Comparison of ENCODE assay signal across 23 cellular contexts in genomic region chr17:36731091-36731490, GRCh38.
DNase-seq lines count a peak whose midpoint lies in the region; ATAC-seq and TF ChIP-seq lines count a peak whose summit lies in the region.
"Had no signal": no experiment of that assay in that cellular context is flagged by ENCODE, and none has a peak within 500 bp of the region (broad histone marks: within the 10 kb centered on the region; RNA-seq: fewer than 3 reads in every experiment).

No MANE protein-coding gene starts in this region.

- H3K4me3 ChIP-seq in transverse colon (no peak overlapping the region), right lobe of liver (no peak overlapping the region)
- H3K4me3 ChIP-seq: adrenal gland, cardiac muscle cell, HAP-1, K562, left lung, Peyer's patch, right atrium auricular region, thoracic aorta had no signal

- H3K9me3 ChIP-seq in transverse colon (no peaks in the 10 kb centered on the region), right lobe of liver (no peaks in the 10 kb centered on the region)
- H3K9me3 ChIP-seq: adrenal gland, HAP-1, left lung, Peyer's patch, right atrium auricular region, thoracic aorta had no signal

- intact Hi-C loops in transverse colon (cut with DNase I; ENCODE audit: low total_unique reads) (no loop called here), right lobe of liver (cut with DNase I) (no loop called here)

- TF ChIP-seq POLR2A in transverse colon (IDR thresholded peaks at IDR 0.05) (no peak), right lobe of liver (IDR thresholded peaks at IDR 0.05) (no peak)

- TF ChIP-seq EP300 in transverse colon (IDR thresholded peaks at IDR 0.05; ENCODE audit: low read depth): no peak

- WGBS in transverse colon (ENCODE audit: low coverage in 1 of 2), 2 donors: 54% methylated on average over 4 of the region's 4 CpGs; no CpG with 5 or more reads in 1 of the 2 donors
- WGBS in right lobe of liver (ENCODE audit: insufficient coverage, low coverage, low lambda C conversion rate, missing lambda C conversion rate): 82% methylated on average over 2 of the region's 4 CpGs

- H3K4me1 ChIP-seq in transverse colon: no peaks in the 10 kb centered on the region
- no peaks in the 10 kb centered on the region for H3K4me1 ChIP-seq in right lobe of liver
- H3K4me1 ChIP-seq: adrenal gland, left lung, Peyer's patch, right atrium auricular region had no signal

- H3K27me3 ChIP-seq in transverse colon (peaks cover 34% of the 10 kb centered on the region), right lobe of liver (peaks cover 0 to 8% of the 10 kb centered on the region in 2 donors)
- H3K27me3 ChIP-seq: cardiac muscle cell, Peyer's patch had no signal

- H3K27ac ChIP-seq in transverse colon (no peak overlapping the region), right lobe of liver (no peak overlapping the region)
- H3K27ac ChIP-seq: adrenal gland, cardiac muscle cell, left lung, Peyer's patch, right atrium auricular region, thoracic aorta had no signal

- TF ChIP-seq CTCF in transverse colon (IDR thresholded peaks at IDR 0.05) (no peak), right lobe of liver (IDR thresholded peaks at IDR 0.05) (no peak)

- ATAC-seq in right lobe of liver: no peak
- no peak for ATAC-seq in GM21390 (IDR thresholded peaks at IDR 0.05; ENCODE audit: unreplicated experiment)
- ATAC-seq: K562; left lung; stimulated activated memory B cell treated with anti-CD40 and anti-IgM and Interleukin-4, amounts not matched to agents 10 μg/mL and 1 μg/mL and 100 μg/mL, for 72 hours had no signal

- H3K36me3 ChIP-seq in transverse colon (no peaks in the 10 kb centered on the region), right lobe of liver (no peaks in the 10 kb centered on the region)
- H3K36me3 ChIP-seq: adrenal gland, cardiac muscle cell, HAP-1, left lung, Peyer's patch, right atrium auricular region, thoracic aorta had no signal

- peak; percentile 82 for DNase-seq in NCI-H748 (lab: John Stamatoyannopoulos, UW; ENCODE audit: unreplicated experiment)
- no peak for DNase-seq in NCI-H748 treated with DMSO at 0.1 percent for 48 hours (lab: John Stamatoyannopoulos, UW)
- DNase-seq in NCI-H2029 (lab: John Stamatoyannopoulos, UW): peak; percentile 95
- peak; percentile 67 for DNase-seq in RPMI8226
- DNase-seq in transverse colon: peak; percentile 45
- no peak for DNase-seq in right lobe of liver
- no peak for DNase-seq in GF-D8 (lab: John Stamatoyannopoulos, UW)
- DNase-seq: activated CD4-positive, alpha-beta T cell treated with anti-CD3 and anti-CD28 coated beads, Interleukin-2, amount 10 ng/mL, durations not matched to agents 24 days and 14 days; activated effector memory CD4-positive, alpha-beta T cell treated with Interleukin-2 at 50 U/mL for 16 hours; adrenal gland; C1 segment of cervical spinal cord; erythroblast; left lung; NCI-H526 treated with DMSO at 0.1 percent for 48 hours; nucleus accumbens; Peyer's patch had no signal

- in situ Hi-C loops in transverse colon (cut with MboI; ENCODE audit: low pct_ligation_motif_present in 1 of 4, low pct_unique_long_range_greater_than_20kb in 1 of 4, low sequenced_read_pairs in 3 of 4): no loop called here

Comparison
In these comparisons a context has a peak if more than half of its experiments do, and no peak if none do; other contexts are left out.
1. DNase-seq: peak in NCI-H748 (single experiment), NCI-H2029 (single experiment), RPMI8226 (single experiment) and transverse colon (single experiment); none in NCI-H748 treated with DMSO at 0.1 percent for 48 hours (single experiment), right lobe of liver (0 of 3) and GF-D8 (single experiment).